Comparison of ENCODE assay signal across 29 cellular contexts in genomic region chr16:19292186-19292585, GRCh38. TPM values are rescaled to one million over a fixed set of nuclear protein-coding genes. Genes with fewer than 3 reads are reported as not detected.
"Had no signal": no experiment of that assay in that cellular context is flagged by ENCODE, and none has a peak within 500 bp of the region (broad histone marks: within the 10 kb centered on the region; RNA-seq: fewer than 3 reads in every experiment).

No MANE protein-coding gene starts in this region.

- H3K4me3 Mint-ChIP-seq: activated B cell treated with CpG ODN at 0.5 μM for 24 hours; activated CD4-positive, alpha-beta memory T cell treated with anti-CD3 and anti-CD28 coated beads, Interleukin-2, amount 10 ng/mL, durations not matched to agents 7 days and 5 days; activated CD4-positive, alpha-beta T cell treated with anti-CD3 and anti-CD28 coated beads, Interleukin-2, amount 10 ng/mL, durations not matched to agents 7 days and 5 days; activated naive CD8-positive, alpha-beta T cell treated with anti-CD3 and anti-CD28 coated beads, Interleukin-2, amount 10 ng/mL, durations not matched to agents 7 days and 5 days; activated T-cell treated with anti-CD3 and anti-CD28 coated beads, Interleukin-2, amount 50 U/mL, for 72 hours; T-helper 1 cell treated with Interleukin-12 subunit alpha and Interleukin-12 subunit beta and Interleukin-4 antibody, amounts not matched to agents 30 μg/mL and 1 μg/mL, for 36 hours had no signal

- ATAC-seq: activated T-cell treated with anti-CD3 and anti-CD28 coated beads, Interleukin-2, amount 50 U/mL, for 72 hours; Panc1 had no signal

- H3K36me3 ChIP-seq: adrenal gland, breast epithelium, SJCRH30 had no signal

- H3K9me3 ChIP-seq: adrenal gland, breast epithelium, SJCRH30, SK-N-SH had no signal

- H3K27me3 ChIP-seq: adrenal gland, breast epithelium, SJCRH30 had no signal

- H3K36me3 Mint-ChIP-seq: activated naive CD8-positive, alpha-beta T cell treated with anti-CD3 and anti-CD28 coated beads, Interleukin-2, amount 10 ng/mL, durations not matched to agents 7 days and 5 days had no signal

- H3K27ac Mint-ChIP-seq: activated B cell treated with CpG ODN at 0.5 μM for 24 hours; activated CD4-positive, alpha-beta memory T cell treated with anti-CD3 and anti-CD28 coated beads, Interleukin-2, amount 10 ng/mL, durations not matched to agents 7 days and 5 days; activated CD4-positive, alpha-beta T cell treated with anti-CD3 and anti-CD28 coated beads, Interleukin-2, amount 10 ng/mL, durations not matched to agents 7 days and 5 days; activated naive CD8-positive, alpha-beta T cell treated with anti-CD3 and anti-CD28 coated beads, Interleukin-2, amount 10 ng/mL, durations not matched to agents 7 days and 5 days; activated T-cell treated with anti-CD3 and anti-CD28 coated beads, Interleukin-2, amount 50 U/mL, for 72 hours; T-helper 1 cell treated with Interleukin-12 subunit alpha and Interleukin-12 subunit beta and Interleukin-4 antibody, amounts not matched to agents 30 μg/mL and 1 μg/mL, for 36 hours had no signal

- H3K27ac ChIP-seq: adrenal gland, breast epithelium, KMS-11, RWPE1, SJCRH30 had no signal

- H3K4me1 ChIP-seq: adrenal gland, breast epithelium, SJCRH30 had no signal

- H3K9me3 Mint-ChIP-seq: activated B cell treated with CpG ODN at 0.5 μM for 24 hours; activated CD4-positive, alpha-beta memory T cell treated with anti-CD3 and anti-CD28 coated beads, Interleukin-2, amount 10 ng/mL, durations not matched to agents 7 days and 5 days; activated T-cell treated with anti-CD3 and anti-CD28 coated beads, Interleukin-2, amount 50 U/mL, for 72 hours had no signal

- DNase-seq: activated B cell treated with CpG ODN at 0.5 μM for 24 hours; activated CD4-positive, alpha-beta memory T cell treated with anti-CD3 and anti-CD28 coated beads, Interleukin-2, amount 10 ng/mL, durations not matched to agents 7 days and 5 days; activated CD4-positive, alpha-beta T cell treated with anti-CD3 and anti-CD28 coated beads for 1 hour; activated CD4-positive, alpha-beta T cell treated with anti-CD3 and anti-CD28 coated beads, Interleukin-2, amount 10 ng/mL, durations not matched to agents 7 days and 5 days; activated CD8-positive, alpha-beta memory T cell treated with anti-CD3 and anti-CD28 coated beads, Interleukin-2, amount 50 U/mL, for 4 hours; activated gamma-delta T cell treated with Interleukin-2 at 50 U/mL for 16 hours; activated naive CD4-positive, alpha-beta T cell treated with anti-CD3 and anti-CD28 coated beads, Interleukin-2, amount 50 U/mL, for 16 hours; activated naive CD8-positive, alpha-beta T cell treated with anti-CD3 and anti-CD28 coated beads, Interleukin-2, amount 10 ng/mL, durations not matched to agents 7 days and 5 days; activated T-cell treated with anti-CD3 and anti-CD28 coated beads, Interleukin-2, amount 50 U/mL, for 72 hours; NCI-H1092; NCI-H1930; NCI-H2107; NCI-H2171 treated with DMSO at 0.1 percent for 48 hours; NCI-H226; NCI-H526 treated with DMSO at 0.1 percent for 48 hours; NK-92 treated with Interleukin-12 subunit alpha and Interleukin-12 subunit beta, amount 100 ng/mL, for 24 hours; SJCRH30; SK-N-SH; T1000 had no signal

- H3K4me3 ChIP-seq: adrenal gland, breast epithelium, SJCRH30 had no signal

- H3K27me3 Mint-ChIP-seq: activated CD4-positive, alpha-beta memory T cell treated with anti-CD3 and anti-CD28 coated beads, Interleukin-2, amount 10 ng/mL, durations not matched to agents 7 days and 5 days had no signal

RNA-seq across cellular contexts. Expression of gene CLEC19A, which starts 6.7 kb away (rescaled TPM):
- total RNA-seq: activated B cell treated with CpG ODN at 0.5 μM for 24 hours; activated CD4-positive, alpha-beta memory T cell treated with anti-CD3 and anti-CD28 coated beads, Interleukin-2, amount 10 ng/mL, durations not matched to agents 7 days and 5 days; activated CD4-positive, alpha-beta T cell treated with anti-CD3 and anti-CD28 coated beads, Interleukin-2, amount 10 ng/mL, durations not matched to agents 7 days and 5 days; activated CD8-positive, alpha-beta memory T cell treated with anti-CD3 and anti-CD28 coated beads for 36 hours; activated naive CD8-positive, alpha-beta T cell treated with anti-CD3 and anti-CD28 coated beads, Interleukin-2, amount 10 ng/mL, durations not matched to agents 7 days and 5 days; activated T-cell treated with anti-CD3 and anti-CD28 coated beads, Interleukin-2, amount 50 U/mL, for 72 hours; activated T-helper 2 cell treated with anti-CD3 and anti-CD28 coated beads, Interferon-gamma antibody, Interleukin-2, Interleukin-4, amounts not matched to agents 10 μg/mL and 5 μg/mL and 100 μg/mL, durations not matched to agents 14 hours and 24 hours and 36 hours; adrenal gland; MCF 10A; Right ventricle myocardium superior; SJCRH30 had no signal
- polyA plus RNA-seq: adrenal gland, SK-N-SH had no signal
